38 cellular contexts compared by ENCODE assay signal in genomic region chr3:176930942-176931341, GRCh38.
"Had no signal": no experiment of that assay in that cellular context is flagged by ENCODE, and none has a peak within 500 bp of the region (broad histone marks: within the 10 kb centered on the region; RNA-seq: fewer than 3 reads in every experiment).

No MANE protein-coding gene starts in this region.

- H3K27ac Mint-ChIP-seq: activated naive CD4-positive, alpha-beta T cell treated with anti-CD3 and anti-CD28 coated beads for 36 hours; activated naive CD4-positive, alpha-beta T cell treated with anti-CD3 and anti-CD28 coated beads, Interleukin-2, amount 10 ng/mL, durations not matched to agents 7 days and 5 days; activated naive CD4-positive, alpha-beta T cell treated with anti-CD3 and anti-CD28 coated beads, Interleukin-2, amount 50 U/mL, for 24 hours; activated naive CD4-positive, alpha-beta T cell treated with anti-CD3 and anti-CD28 coated beads, Interleukin-2, amount 50 U/mL, for 72 hours; activated naive CD8-positive, alpha-beta T cell; activated naive CD8-positive, alpha-beta T cell treated with anti-CD3 and anti-CD28 coated beads for 36 hours; activated naive CD8-positive, alpha-beta T cell treated with anti-CD3 and anti-CD28 coated beads, Interleukin-2, amount 10 ng/mL, durations not matched to agents 7 days and 5 days; activated naive CD8-positive, alpha-beta T cell treated with anti-CD3 and anti-CD28 coated beads, Interleukin-2, amount 50 U/mL, for 24 hours; activated T-cell treated with anti-CD3 and anti-CD28 coated beads, Interleukin-2, amount 50 U/mL, for 24 hours; activated T-cell treated with anti-CD3 and anti-CD28 coated beads, Interleukin-2, amount 50 U/mL, for 72 hours; activated T-helper 1 cell treated with anti-CD3 and anti-CD28 coated beads, Interleukin-12 subunit alpha, Interleukin-12 subunit beta, Interleukin-2, Interleukin-4 antibody, amounts not matched to agents 30 ng/mL and 10 ng/mL and 1 ng/mL, durations not matched to agents 14 hours and 24 hours and 36 hours; activated T-helper 17 cell treated with anti-CD3 and anti-CD28 coated beads, Interleukin-2, amount 50 U/mL, for 72 hours; activated T-helper 2 cell treated with anti-CD3 and anti-CD28 coated beads, Interferon-gamma antibody, Interleukin-2, Interleukin-4, amounts not matched to agents 10 μg/mL and 5 μg/mL and 100 μg/mL, durations not matched to agents 14 hours and 24 hours and 36 hours had no signal

- H3K36me3 Mint-ChIP-seq: activated naive CD4-positive, alpha-beta T cell treated with anti-CD3 and anti-CD28 coated beads, Interleukin-2, amount 10 ng/mL, durations not matched to agents 7 days and 5 days; activated naive CD4-positive, alpha-beta T cell treated with anti-CD3 and anti-CD28 coated beads, Interleukin-2, amount 50 U/mL, for 24 hours; activated naive CD4-positive, alpha-beta T cell treated with anti-CD3 and anti-CD28 coated beads, Interleukin-2, amount 50 U/mL, for 72 hours; activated naive CD8-positive, alpha-beta T cell; activated naive CD8-positive, alpha-beta T cell treated with anti-CD3 and anti-CD28 coated beads for 36 hours; activated naive CD8-positive, alpha-beta T cell treated with anti-CD3 and anti-CD28 coated beads, Interleukin-2, amount 10 ng/mL, durations not matched to agents 7 days and 5 days; brain had no signal

- H3K4me3 Mint-ChIP-seq: activated naive CD4-positive, alpha-beta T cell treated with anti-CD3 and anti-CD28 coated beads for 36 hours; activated naive CD4-positive, alpha-beta T cell treated with anti-CD3 and anti-CD28 coated beads, Interleukin-2, amount 10 ng/mL, durations not matched to agents 7 days and 5 days; activated naive CD4-positive, alpha-beta T cell treated with anti-CD3 and anti-CD28 coated beads, Interleukin-2, amount 50 U/mL, for 24 hours; activated naive CD8-positive, alpha-beta T cell; activated naive CD8-positive, alpha-beta T cell treated with anti-CD3 and anti-CD28 coated beads for 36 hours; activated naive CD8-positive, alpha-beta T cell treated with anti-CD3 and anti-CD28 coated beads, Interleukin-2, amount 10 ng/mL, durations not matched to agents 7 days and 5 days; activated naive CD8-positive, alpha-beta T cell treated with anti-CD3 and anti-CD28 coated beads, Interleukin-2, amount 50 U/mL, for 24 hours; activated T-cell treated with anti-CD3 and anti-CD28 coated beads, Interleukin-2, amount 50 U/mL, for 24 hours; activated T-cell treated with anti-CD3 and anti-CD28 coated beads, Interleukin-2, amount 50 U/mL, for 4 hours; activated T-cell treated with anti-CD3 and anti-CD28 coated beads, Interleukin-2, amount 50 U/mL, for 72 hours; activated T-helper 1 cell treated with anti-CD3 and anti-CD28 coated beads, Interleukin-12 subunit alpha, Interleukin-12 subunit beta, Interleukin-2, Interleukin-4 antibody, amounts not matched to agents 30 ng/mL and 10 ng/mL and 1 ng/mL, durations not matched to agents 14 hours and 24 hours and 36 hours; activated T-helper 17 cell treated with anti-CD3 and anti-CD28 coated beads, Interleukin-2, amount 50 U/mL, for 72 hours; brain; central memory CD8-positive, alpha-beta T cell had no signal

- H3K27me3 ChIP-seq: adrenal gland, ascending aorta, body of pancreas, brain microvascular endothelial cell, breast epithelium, cardiac muscle cell had no signal

- H3K9me3 ChIP-seq: adrenal gland, ascending aorta, body of pancreas, breast epithelium had no signal

- H3K4me3 ChIP-seq: adrenal gland, ascending aorta, body of pancreas, breast epithelium, cardiac muscle cell had no signal

- H3K9me3 Mint-ChIP-seq: activated naive CD4-positive, alpha-beta T cell treated with anti-CD3 and anti-CD28 coated beads for 36 hours; activated naive CD4-positive, alpha-beta T cell treated with anti-CD3 and anti-CD28 coated beads, Interleukin-2, amount 10 ng/mL, durations not matched to agents 7 days and 5 days; activated naive CD4-positive, alpha-beta T cell treated with anti-CD3 and anti-CD28 coated beads, Interleukin-2, amount 50 U/mL, for 24 hours; activated naive CD8-positive, alpha-beta T cell treated with anti-CD3 and anti-CD28 coated beads for 36 hours; activated naive CD8-positive, alpha-beta T cell treated with anti-CD3 and anti-CD28 coated beads, Interleukin-2, amount 10 ng/mL, durations not matched to agents 7 days and 5 days; activated naive CD8-positive, alpha-beta T cell treated with anti-CD3 and anti-CD28 coated beads, Interleukin-2, amount 50 U/mL, for 24 hours; activated T-cell treated with anti-CD3 and anti-CD28 coated beads, Interleukin-2, amount 50 U/mL, for 24 hours; activated T-cell treated with anti-CD3 and anti-CD28 coated beads, Interleukin-2, amount 50 U/mL, for 4 hours; activated T-cell treated with anti-CD3 and anti-CD28 coated beads, Interleukin-2, amount 50 U/mL, for 72 hours; activated T-helper 1 cell treated with anti-CD3 and anti-CD28 coated beads, Interleukin-12 subunit alpha, Interleukin-12 subunit beta, Interleukin-2, Interleukin-4 antibody, amounts not matched to agents 30 ng/mL and 10 ng/mL and 1 ng/mL, durations not matched to agents 14 hours and 24 hours and 36 hours; activated T-helper 17 cell treated with anti-CD3 and anti-CD28 coated beads, Interleukin-2, amount 50 U/mL, for 72 hours; activated T-helper 2 cell treated with anti-CD3 and anti-CD28 coated beads, Interferon-gamma antibody, Interleukin-2, Interleukin-4, amounts not matched to agents 10 μg/mL and 5 μg/mL and 100 μg/mL, durations not matched to agents 14 hours and 24 hours and 36 hours; central memory CD8-positive, alpha-beta T cell had no signal

- ATAC-seq: activated naive CD4-positive, alpha-beta T cell treated with anti-CD3 and anti-CD28 coated beads, Interleukin-2, amount 50 U/mL, for 72 hours; activated naive CD8-positive, alpha-beta T cell treated with anti-CD3 and anti-CD28 coated beads, Interleukin-2, amount 50 U/mL, for 24 hours; activated T-cell treated with anti-CD3 and anti-CD28 coated beads, Interleukin-2, amount 50 U/mL, for 4 hours; activated T-cell treated with anti-CD3 and anti-CD28 coated beads, Interleukin-2, amount 50 U/mL, for 72 hours; activated T-helper 17 cell treated with anti-CD3 and anti-CD28 coated beads, Interleukin-2, amount 50 U/mL, for 72 hours; body of pancreas had no signal

- H3K27me3 Mint-ChIP-seq: activated naive CD4-positive, alpha-beta T cell treated with anti-CD3 and anti-CD28 coated beads, Interleukin-2, amount 10 ng/mL, durations not matched to agents 7 days and 5 days; brain had no signal

- DNase-seq: activated effector memory CD4-positive, alpha-beta T cell treated with anti-CD3 and anti-CD28 coated beads, Interleukin-2, amount 50 U/mL, for 16 hours; activated effector memory CD4-positive, alpha-beta T cell treated with Interleukin-2 at 50 U/mL for 16 hours; activated gamma-delta T cell; activated gamma-delta T cell treated with Interleukin-2 at 50 U/mL for 16 hours; activated naive CD4-positive, alpha-beta T cell; activated naive CD4-positive, alpha-beta T cell treated with anti-CD3 and anti-CD28 coated beads for 36 hours; activated naive CD4-positive, alpha-beta T cell treated with anti-CD3 and anti-CD28 coated beads, Interleukin-2, amount 10 ng/mL, durations not matched to agents 7 days and 5 days; activated naive CD4-positive, alpha-beta T cell treated with anti-CD3 and anti-CD28 coated beads, Interleukin-2, amount 50 U/mL, for 16 hours; activated naive CD4-positive, alpha-beta T cell treated with Interleukin-2 at 50 U/mL for 16 hours; activated naive CD8-positive, alpha-beta T cell treated with anti-CD3 and anti-CD28 coated beads for 36 hours; activated naive CD8-positive, alpha-beta T cell treated with anti-CD3 and anti-CD28 coated beads, Interleukin-2, amount 10 ng/mL, durations not matched to agents 7 days and 5 days; activated naive CD8-positive, alpha-beta T cell treated with anti-CD3 and anti-CD28 coated beads, Interleukin-2, amount 50 U/mL, for 24 hours; activated T-cell treated with anti-CD3 and anti-CD28 coated beads, Interleukin-2, amount 50 U/mL, for 1 hour; activated T-cell treated with anti-CD3 and anti-CD28 coated beads, Interleukin-2, amount 50 U/mL, for 24 hours; activated T-cell treated with anti-CD3 and anti-CD28 coated beads, Interleukin-2, amount 50 U/mL, for 4 hours; activated T-cell treated with anti-CD3 and anti-CD28 coated beads, Interleukin-2, amount 50 U/mL, for 48 hours; activated T-cell treated with anti-CD3 and anti-CD28 coated beads, Interleukin-2, amount 50 U/mL, for 72 hours; adrenal gland; amniotic stem cell; amygdala; anterior cingulate cortex; aorta; body of pancreas; brain microvascular endothelial cell; caudate nucleus; central memory CD4-positive, alpha-beta T cell; cerebellar nuclear complex had no signal

- H3K36me3 ChIP-seq: adrenal gland, ascending aorta, brain microvascular endothelial cell, breast epithelium, cardiac muscle cell had no signal

- H3K4me1 Mint-ChIP-seq: activated naive CD4-positive, alpha-beta T cell treated with anti-CD3 and anti-CD28 coated beads, Interleukin-2, amount 10 ng/mL, durations not matched to agents 7 days and 5 days; activated naive CD4-positive, alpha-beta T cell treated with anti-CD3 and anti-CD28 coated beads, Interleukin-2, amount 50 U/mL, for 24 hours; activated naive CD8-positive, alpha-beta T cell treated with anti-CD3 and anti-CD28 coated beads for 36 hours; activated naive CD8-positive, alpha-beta T cell treated with anti-CD3 and anti-CD28 coated beads, Interleukin-2, amount 50 U/mL, for 24 hours; central memory CD8-positive, alpha-beta T cell had no signal

- H3K27ac ChIP-seq: adrenal gland, body of pancreas, brain microvascular endothelial cell, breast epithelium, cardiac muscle cell had no signal
